19 cellular contexts compared by ENCODE assay signal in genomic region chr18:56258178-56258577, GRCh38.
DNase-seq lines count a peak whose midpoint lies in the region; ATAC-seq and TF ChIP-seq lines count a peak whose summit lies in the region.
"Had no signal": no experiment of that assay in that cellular context is flagged by ENCODE, and none has a peak within 500 bp of the region (broad histone marks: within the 10 kb centered on the region; RNA-seq: fewer than 3 reads in every experiment).

No MANE protein-coding gene starts in this region.

- H4K20me1 ChIP-seq in PC-3 (ENCODE audit: low read length) = no peaks in the 10 kb centered on the region

- CTCF ChIA-PET in PC-3 (lab: Charles Lee) = no interaction called here

- H3K4me1 Mint-ChIP-seq in nephron progenitor cell = peaks cover 6% of the 10 kb centered on the region
- peaks cover 1% of the 10 kb centered on the region for H3K4me1 Mint-ChIP-seq in activated T-cell treated with anti-CD3 and anti-CD28 coated beads, Interleukin-2, amount 50 U/mL, for 24 hours (ENCODE audit: low read depth)

- no peaks in the 10 kb centered on the region for H3K36me3 Mint-ChIP-seq in nephron progenitor cell (ENCODE audit: low read depth)
- no peaks in the 10 kb centered on the region for H3K36me3 Mint-ChIP-seq in activated T-cell treated with anti-CD3 and anti-CD28 coated beads, Interleukin-2, amount 50 U/mL, for 24 hours (ENCODE audit: low read depth)
- H3K36me3 Mint-ChIP-seq: activated naive CD4-positive, alpha-beta T cell treated with anti-CD3 and anti-CD28 coated beads, Interleukin-2, amount 50 U/mL, for 72 hours had no signal

- H3K27ac ChIP-seq in HL-60 (replicated peaks) (no peak overlapping the region), PC-3 (ENCODE audit: low read length) (no peak overlapping the region)
- H3K27ac ChIP-seq: PC-9, sigmoid colon, upper lobe of right lung had no signal

- intact Hi-C loops in PC-3 (cut with micrococcal nuclease) = no loop called here

- H3K27me3 ChIP-seq in HL-60 (ENCODE audit: insufficient read depth, poor library complexity, severe bottlenecking) = no peaks in the 10 kb centered on the region
- H3K27me3 ChIP-seq in adipocyte (replicated peaks; ENCODE audit: control insufficient read depth, insufficient read depth, low read length) = no peaks in the 10 kb centered on the region
- H3K27me3 ChIP-seq in PC-3 (ENCODE audit: low read length) = no peaks in the 10 kb centered on the region
- H3K27me3 ChIP-seq: sigmoid colon, upper lobe of right lung had no signal

- no peak overlapping the region for H2AFZ ChIP-seq in PC-3 (ENCODE audit: low read length)
- H2AFZ ChIP-seq: PC-9 had no signal

- no peak overlapping the region for H3K4me3 ChIP-seq in HL-60 (replicated peaks; ENCODE audit: insufficient read depth, low read length)
- H3K4me3 ChIP-seq in adipocyte (ENCODE audit: low read length) = no peak overlapping the region
- no peak overlapping the region for H3K4me3 ChIP-seq in PC-3 (ENCODE audit: low read length)
- H3K4me3 ChIP-seq: PC-9, sigmoid colon, upper lobe of right lung had no signal

- H3K9me3 Mint-ChIP-seq in nephron progenitor cell = peaks cover 6% of the 10 kb centered on the region
- H3K9me3 Mint-ChIP-seq in activated T-cell treated with anti-CD3 and anti-CD28 coated beads, Interleukin-2, amount 50 U/mL, for 24 hours = peaks cover 6% of the 10 kb centered on the region

- no peaks in the 10 kb centered on the region for H3K9me3 ChIP-seq in adipocyte (ENCODE audit: control insufficient read depth, low read length)
- H3K9me3 ChIP-seq in PC-3 (ENCODE audit: low read length) = no peaks in the 10 kb centered on the region
- H3K9me3 ChIP-seq: sigmoid colon, upper lobe of right lung had no signal

- POLR2A ChIA-PET in PC-3 (lab: Charles Lee; ENCODE audit: unreplicated experiment) = no interaction called here

- peak overlapping the region; percentile 2 for H3K27ac Mint-ChIP-seq in nephron progenitor cell
- no peak overlapping the region for H3K27ac Mint-ChIP-seq in activated T-cell treated with anti-CD3 and anti-CD28 coated beads, Interleukin-2, amount 50 U/mL, for 24 hours
- H3K27ac Mint-ChIP-seq: activated naive CD4-positive, alpha-beta T cell treated with anti-CD3 and anti-CD28 coated beads, Interleukin-2, amount 50 U/mL, for 72 hours; brain had no signal

- in situ Hi-C loops in ACHN (cut with HindIII; ENCODE audit: low pct_ligation_motif_present, low pct_unique_long_range_greater_than_20kb, low sequenced_read_pairs) = no loop called here

- ATAC-seq in GM19025 (IDR thresholded peaks at IDR 0.05; ENCODE audit: low read depth, unreplicated experiment) = peak; percentile 54
- ATAC-seq in PC-3 = no peak
- ATAC-seq: activated naive CD4-positive, alpha-beta T cell treated with anti-CD3 and anti-CD28 coated beads, Interleukin-2, amount 50 U/mL, for 72 hours; upper lobe of right lung had no signal

- H3K4me1 ChIP-seq in adipocyte (ENCODE audit: control insufficient read depth, insufficient read depth, low read length) = peaks cover 24% of the 10 kb centered on the region
- peaks cover 5% of the 10 kb centered on the region; the same call in 1 of the 2 replicates for H3K4me1 ChIP-seq in PC-3 (ENCODE audit: insufficient read depth, low read length)
- H3K4me1 ChIP-seq: upper lobe of right lung had no signal

- no peaks in the 10 kb centered on the region for H3K36me3 ChIP-seq in adipocyte (ENCODE audit: control insufficient read depth, insufficient read depth, low read length, severe bottlenecking)
- H3K36me3 ChIP-seq in PC-3 (ENCODE audit: low read depth, low read length) = no peaks in the 10 kb centered on the region
- H3K36me3 ChIP-seq: sigmoid colon, upper lobe of right lung had no signal

- BruUV-seq in PC-3 (replicated peaks; lab: Mats Ljungman, UMichigan) = no TSS peak

- no peak for TF ChIP-seq CTCF in HL-60 (IDR thresholded peaks at IDR 0.05; ENCODE audit: insufficient read depth, low read length)
- TF ChIP-seq CTCF in nephron progenitor cell (IDR thresholded peaks at IDR 0.05) = no peak
- no peak for TF ChIP-seq CTCF in PC-3 (conservative IDR thresholded peaks at IDR 0.05; ENCODE audit: low read depth, low read length)

- no peak overlapping the region for H3K4me3 Mint-ChIP-seq in nephron progenitor cell
- no peak overlapping the region for H3K4me3 Mint-ChIP-seq in activated T-cell treated with anti-CD3 and anti-CD28 coated beads, Interleukin-2, amount 50 U/mL, for 24 hours
- H3K4me3 Mint-ChIP-seq: brain had no signal

- peaks cover 6% of the 10 kb centered on the region for H3K27me3 Mint-ChIP-seq in nephron progenitor cell (ENCODE audit: low read depth, poor library complexity)
- H3K27me3 Mint-ChIP-seq in activated T-cell treated with anti-CD3 and anti-CD28 coated beads, Interleukin-2, amount 50 U/mL, for 24 hours = no peaks in the 10 kb centered on the region

- H3F3A ChIP-seq in PC-3 (ENCODE audit: low read length, unreplicated experiment) = no peaks in the 10 kb centered on the region

- DNase-seq in HL-60 (ENCODE audit: low read depth in 1 of 2, low spot score in 1 of 2) = peak; percentile 8 to 18
- peak; percentile 56 for DNase-seq in adipocyte (ENCODE audit: low read depth)
- DNase-seq in nephron progenitor cell = no peak
- DNase-seq in ACHN = no peak
- no peak for DNase-seq in activated T-cell treated with anti-CD3 and anti-CD28 coated beads, Interleukin-2, amount 50 U/mL, for 24 hours
- DNase-seq in PC-3 = no peak
- no peak for DNase-seq in kidney tubule cell (ENCODE audit: low spot score)
- DNase-seq: activated CD4-positive, CD25-positive, alpha-beta regulatory T cell; activated CD8-positive, alpha-beta memory T cell treated with anti-CD3 and anti-CD28 coated beads for 24 hours; COR-L47; dermis blood vessel endothelial cell; KG1; NCI-H524 treated with DMSO at 0.1 percent for 48 hours; PC-9; sigmoid colon; upper lobe of right lung had no signal

- no peak overlapping the region for H3K9ac ChIP-seq in adipocyte (ENCODE audit: low read length)
- no peak overlapping the region for H3K9ac ChIP-seq in PC-3 (ENCODE audit: low read length)

- no peaks in the 10 kb centered on the region for H3K9me2 ChIP-seq in PC-3 (replicated peaks; ENCODE audit: low read length)

- H3K4me2 ChIP-seq in PC-3 (ENCODE audit: low read length) = no peak overlapping the region
- H3K4me2 ChIP-seq: PC-9 had no signal

- H3K79me2 ChIP-seq in PC-3 (ENCODE audit: low read length) = no peaks in the 10 kb centered on the region

Comparison
In these comparisons a context has a peak if more than half of its experiments do, and no peak if none do; other contexts are left out.
1. DNase-seq: peak in HL-60 (2 of 2) and adipocyte (single experiment); none in nephron progenitor cell (single experiment), ACHN (single experiment), activated T-cell treated with anti-CD3 and anti-CD28 coated beads, Interleukin-2, amount 50 U/mL, for 24 hours (single experiment), PC-3 (single experiment) and kidney tubule cell (single experiment).